In the genomic region with DNA sequence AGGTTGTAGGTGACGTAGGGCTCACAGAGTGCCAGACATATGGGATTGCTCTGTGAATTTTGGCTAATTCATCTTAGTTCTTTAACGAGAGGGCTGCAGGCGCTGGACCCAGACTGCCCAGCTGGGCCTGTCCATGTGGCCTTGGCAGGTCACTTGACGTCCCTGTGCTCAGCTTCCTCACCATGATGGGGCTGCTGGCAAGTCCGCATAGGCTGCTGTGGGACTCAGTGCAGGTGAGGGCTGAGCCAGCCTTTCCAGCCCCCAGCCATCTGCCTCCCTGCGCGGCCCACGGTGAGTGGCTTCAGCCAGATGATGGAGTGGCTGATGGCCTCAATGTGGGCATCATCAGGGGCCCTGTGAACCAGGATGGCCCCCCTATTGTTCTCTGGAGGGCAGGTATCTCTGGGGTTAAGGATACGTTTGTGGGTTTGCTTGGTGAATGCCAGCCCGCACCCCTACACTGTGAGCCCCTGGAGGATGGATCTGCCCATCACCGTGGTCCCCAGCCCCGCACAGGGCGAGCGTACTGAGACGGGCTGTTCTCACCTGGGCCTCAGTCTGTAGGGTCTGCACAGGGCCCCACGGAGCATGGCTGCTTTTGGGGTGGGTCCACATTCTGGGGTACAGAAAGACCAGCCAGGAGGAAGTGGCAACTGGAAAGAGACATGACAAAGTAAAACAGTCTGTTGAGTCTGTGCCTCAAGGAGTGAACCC, we compare ENCODE assay signal across 1 cellular context.
TF ChIP-seq lines count a peak whose summit lies in the region.

No MANE protein-coding gene starts in this region.

TF ChIP-seq in H1, 55 proteins besides CTCF, POLR2A, EP300 and RAD21:
- TF ChIP-seq SP4 (IDR thresholded peaks at IDR 0.05; ENCODE audit: low read length) = no peak
- TF ChIP-seq CHD2 (IDR thresholded peaks at IDR 0.05; ENCODE audit: low read length) = no peak
- TF ChIP-seq CHD1 (IDR thresholded peaks at IDR 0.05; ENCODE audit: low read depth, low read length) = no peak
- TF ChIP-seq, protein P1, sequence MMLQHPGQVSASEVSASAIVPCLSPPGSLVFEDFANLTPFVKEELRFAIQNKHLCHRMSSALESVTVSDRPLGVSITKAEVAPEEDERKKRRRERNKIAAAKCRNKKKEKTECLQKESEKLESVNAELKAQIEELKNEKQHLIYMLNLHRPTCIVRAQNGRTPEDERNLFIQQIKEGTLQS (IDR thresholded peaks at IDR 0.05; ENCODE audit: insufficient read depth, low read depth, low read length) = no peak
- TF ChIP-seq SP1 (IDR thresholded peaks at IDR 0.05; ENCODE audit: low read depth, low read length) = no peak
- TF ChIP-seq CBX8 (IDR thresholded peaks at IDR 0.05; ENCODE audit: borderline replicate concordance, low read depth, low read length) = no peak
- TF ChIP-seq TAF7 (optimal IDR thresholded peaks at IDR 0.05; ENCODE audit: borderline replicate concordance, low read depth, low read length) = no peak
- TF ChIP-seq TEAD4 (IDR thresholded peaks at IDR 0.05; ENCODE audit: low read depth, low read length) = no peak
- TF ChIP-seq SAP30 (IDR thresholded peaks at IDR 0.05; ENCODE audit: insufficient read depth, insufficient replicate concordance, low read length) = no peak
- TF ChIP-seq MAX (IDR thresholded peaks at IDR 0.05) = no peak
- no peak for TF ChIP-seq SUZ12 (IDR thresholded peaks at IDR 0.05; ENCODE audit: low read length)
- no peak for TF ChIP-seq KDM1A (IDR thresholded peaks at IDR 0.05; ENCODE audit: borderline replicate concordance, low read length)
